2 cellular contexts compared by ENCODE assay signal in genomic region chr4:46856347-46856746, GRCh38.
TF ChIP-seq lines count a peak whose summit lies in the region.

No MANE protein-coding gene starts in this region.

TF ChIP-seq in IMR-90, 13 proteins besides CTCF, POLR2A, EP300 and RAD21:
- TF ChIP-seq, protein P1, sequence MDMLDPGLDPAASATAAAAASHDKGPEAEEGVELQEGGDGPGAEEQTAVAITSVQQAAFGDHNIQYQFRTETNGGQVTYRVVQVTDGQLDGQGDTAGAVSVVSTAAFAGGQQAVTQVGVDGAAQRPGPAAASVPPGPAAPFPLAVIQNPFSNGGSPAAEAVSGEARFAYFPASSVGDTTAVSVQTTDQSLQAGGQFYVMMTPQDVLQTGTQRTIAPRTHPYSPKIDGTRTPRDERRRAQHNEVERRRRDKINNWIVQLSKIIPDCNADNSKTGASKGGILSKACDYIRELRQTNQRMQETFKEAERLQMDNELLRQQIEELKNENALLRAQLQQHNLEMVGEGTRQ (IDR thresholded peaks at IDR 0.05; ENCODE audit: low read depth, low read length) = no peak

TF ChIP-seq in GM12878, 131 proteins besides CTCF, POLR2A, EP300 and RAD21:
- no peak for TF ChIP-seq NFXL1 (IDR thresholded peaks at IDR 0.05; ENCODE audit: borderline replicate concordance)
- TF ChIP-seq ZSCAN29 (IDR thresholded peaks at IDR 0.05) = no peak
- no peak for TF ChIP-seq NBN (IDR thresholded peaks at IDR 0.05)
- TF ChIP-seq ZNF217 (IDR thresholded peaks at IDR 0.05) = no peak
- no peak for TF ChIP-seq POLR2AphosphoS5 (IDR thresholded peaks at IDR 0.05; ENCODE audit: low read length)
- no peak for TF ChIP-seq CBFB (IDR thresholded peaks at IDR 0.05; ENCODE audit: low read depth)
- no peak for TF ChIP-seq KDM1A (IDR thresholded peaks at IDR 0.05; ENCODE audit: borderline replicate concordance)
- TF ChIP-seq, protein P2, sequence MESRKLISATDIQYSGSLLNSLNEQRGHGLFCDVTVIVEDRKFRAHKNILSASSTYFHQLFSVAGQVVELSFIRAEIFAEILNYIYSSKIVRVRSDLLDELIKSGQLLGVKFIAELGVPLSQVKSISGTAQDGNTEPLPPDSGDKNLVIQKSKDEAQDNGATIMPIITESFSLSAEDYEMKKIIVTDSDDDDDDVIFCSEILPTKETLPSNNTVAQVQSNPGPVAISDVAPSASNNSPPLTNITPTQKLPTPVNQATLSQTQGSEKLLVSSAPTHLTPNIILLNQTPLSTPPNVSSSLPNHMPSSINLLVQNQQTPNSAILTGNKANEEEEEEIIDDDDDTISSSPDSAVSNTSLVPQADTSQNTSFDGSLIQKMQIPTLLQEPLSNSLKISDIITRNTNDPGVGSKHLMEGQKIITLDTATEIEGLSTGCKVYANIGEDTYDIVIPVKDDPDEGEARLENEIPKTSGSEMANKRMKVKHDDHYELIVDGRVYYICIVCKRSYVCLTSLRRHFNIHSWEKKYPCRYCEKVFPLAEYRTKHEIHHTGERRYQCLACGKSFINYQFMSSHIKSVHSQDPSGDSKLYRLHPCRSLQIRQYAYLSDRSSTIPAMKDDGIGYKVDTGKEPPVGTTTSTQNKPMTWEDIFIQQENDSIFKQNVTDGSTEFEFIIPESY (IDR thresholded peaks at IDR 0.05) = no peak
- no peak for TF ChIP-seq GATAD2B (conservative IDR thresholded peaks at IDR 0.05; ENCODE audit: low read depth)
- TF ChIP-seq ZNF274 (IDR thresholded peaks at IDR 0.05; ENCODE audit: insufficient read depth, insufficient read length) = no peak
- TF ChIP-seq NR2C2 (IDR thresholded peaks at IDR 0.05; ENCODE audit: borderline replicate concordance, control insufficient read depth, insufficient read length, low read depth) = no peak
- no peak for TF ChIP-seq BCL3 (IDR thresholded peaks at IDR 0.05; ENCODE audit: borderline replicate concordance, insufficient read depth, low read depth, low read length, poor library complexity, severe bottlenecking)
